Comparison of ENCODE assay signal across 18 cellular contexts in the genomic region with DNA sequence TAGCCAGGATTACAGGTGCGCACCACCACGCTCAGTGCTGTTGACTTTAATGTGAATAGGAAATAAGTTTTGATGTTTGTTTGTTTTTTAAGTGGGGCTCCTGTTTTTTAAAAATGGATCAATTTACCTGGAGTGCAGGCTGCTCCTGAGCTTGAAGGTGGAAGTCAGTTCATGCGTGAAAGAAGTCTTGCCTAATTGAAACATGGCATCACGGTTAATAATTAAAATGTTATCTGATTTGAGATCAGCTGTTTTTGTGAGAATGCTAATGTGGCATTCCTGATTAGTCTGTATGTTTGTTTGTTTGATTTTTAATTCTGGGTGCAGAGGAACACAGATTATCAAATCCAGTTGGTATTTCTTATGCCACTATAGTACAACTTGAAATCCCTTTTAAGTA. TPM values are rescaled to one million over a fixed set of nuclear protein-coding genes. Genes with fewer than 3 reads are reported as not detected.
DNase-seq lines count a peak whose midpoint lies in the region; ATAC-seq and TF ChIP-seq lines count a peak whose summit lies in the region.
"Had no signal": no experiment of that assay in that cellular context is flagged by ENCODE, and none has a peak within 500 bp of the region (broad histone marks: within the 10 kb centered on the region; RNA-seq: fewer than 3 reads in every experiment).

No MANE protein-coding gene starts in this region.

- H3K9me2 ChIP-seq in Loucy (replicated peaks; ENCODE audit: low read depth, low read length), result no peaks in the 10 kb centered on the region

- no peak for DNase-seq in activated naive CD4-positive, alpha-beta T cell treated with anti-CD3 and anti-CD28 coated beads, Interleukin-2, amount 10 ng/mL, durations not matched to agents 7 days and 5 days
- no peak for DNase-seq in activated naive CD4-positive, alpha-beta T cell (lab: John Stamatoyannopoulos, UW)
- DNase-seq in activated naive CD8-positive, alpha-beta T cell treated with anti-CD3 and anti-CD28 coated beads for 36 hours, result no peak
- no peak for DNase-seq in mesothelial cell of epicardium (ENCODE audit: low spot score in 2 of 2, unreplicated experiment in 2 of 2)
- no peak for DNase-seq in gastrocnemius medialis
- DNase-seq: BE2C; DMS 273 treated with DMSO at 0.1 percent for 48 hours; EL; KG1; MG63; NCI-H1092 treated with DMSO at 0.1 percent for 48 hours; NCI-H187; NCI-H69; NK-92 treated with Interleukin-12 subunit alpha and Interleukin-12 subunit beta, amount 100 ng/mL, for 24 hours; PC-9 had no signal

- TF ChIP-seq CTCF in Loucy (conservative IDR thresholded peaks at IDR 0.05; ENCODE audit: low read length) (no peak), neutrophil (IDR thresholded peaks at IDR 0.05) (no peak), mesothelial cell of epicardium (IDR thresholded peaks at IDR 0.05; ENCODE audit: unreplicated experiment) (no peak), gastrocnemius medialis (IDR thresholded peaks at IDR 0.05 in 4 of 5, conservative IDR thresholded peaks at IDR 0.05 in 1 of 5) (no peak)

- no peak for TF ChIP-seq POLR2A in gastrocnemius medialis (IDR thresholded peaks at IDR 0.05)

- H3K27me3 Mint-ChIP-seq in activated naive CD4-positive, alpha-beta T cell treated with anti-CD3 and anti-CD28 coated beads, Interleukin-2, amount 10 ng/mL, durations not matched to agents 7 days and 5 days, result no peaks in the 10 kb centered on the region
- H3K27me3 Mint-ChIP-seq in activated naive CD8-positive, alpha-beta T cell treated with anti-CD3 and anti-CD28 coated beads for 36 hours, result no peaks in the 10 kb centered on the region
- no peaks in the 10 kb centered on the region for H3K27me3 Mint-ChIP-seq in mesothelial cell of epicardium (ENCODE audit: low read depth)

- no peaks in the 10 kb centered on the region for H3F3A ChIP-seq in Loucy (ENCODE audit: low read depth)

- ATAC-seq in activated CD4-positive, CD25-positive, alpha-beta regulatory T cell treated with anti-CD3 and anti-CD28 coated beads, Interleukin-2, amount 50 U/mL, for 24 hours, result no peak
- no peak for ATAC-seq in gastrocnemius medialis

- CTCF ChIA-PET in activated naive CD4-positive, alpha-beta T cell treated with anti-CD3 and anti-CD28 coated beads, Interleukin-2, amount 10 ng/mL, durations not matched to agents 7 days and 5 days (lab: Charles Lee), result no interaction called here

- in situ Hi-C loops in gastrocnemius medialis (cut with MboI; ENCODE audit: low sequenced_read_pairs in 4 of 4), result no loop called here

- H3K4me3 ChIP-seq in Loucy (ENCODE audit: low read length, poor library complexity, severe bottlenecking) (peak overlapping the region; percentile 13), neutrophil (ENCODE audit: low read depth in 1 of 2, low read length in 1 of 2) (no peak overlapping the region), gastrocnemius medialis (no peak overlapping the region)
- H3K4me3 ChIP-seq: MG63, PC-9 had no signal

- no peak overlapping the region for H3K9ac ChIP-seq in Loucy (ENCODE audit: low read depth, low read length, poor library complexity, severe bottlenecking)

- peaks cover 93% of the 10 kb centered on the region for H3K4me1 Mint-ChIP-seq in activated naive CD4-positive, alpha-beta T cell treated with anti-CD3 and anti-CD28 coated beads, Interleukin-2, amount 10 ng/mL, durations not matched to agents 7 days and 5 days
- peaks cover 88% of the 10 kb centered on the region for H3K4me1 Mint-ChIP-seq in activated naive CD8-positive, alpha-beta T cell treated with anti-CD3 and anti-CD28 coated beads for 36 hours
- H3K4me1 Mint-ChIP-seq in mesothelial cell of epicardium, result peaks cover 29% of the 10 kb centered on the region

- peak overlapping the region; percentile 39 for H3K27ac Mint-ChIP-seq in activated naive CD4-positive, alpha-beta T cell treated with anti-CD3 and anti-CD28 coated beads, Interleukin-2, amount 10 ng/mL, durations not matched to agents 7 days and 5 days
- peak overlapping the region; percentile 74 for H3K27ac Mint-ChIP-seq in activated naive CD8-positive, alpha-beta T cell treated with anti-CD3 and anti-CD28 coated beads for 36 hours
- H3K27ac Mint-ChIP-seq in mesothelial cell of epicardium, result no peak overlapping the region

- peak overlapping the region; percentile 31 for H3K4me2 ChIP-seq in Loucy (ENCODE audit: low read depth, low read length, poor library complexity, severe bottlenecking)
- H3K4me2 ChIP-seq: PC-9 had no signal

- peaks cover 85% of the 10 kb centered on the region for H3K36me3 Mint-ChIP-seq in activated naive CD4-positive, alpha-beta T cell treated with anti-CD3 and anti-CD28 coated beads, Interleukin-2, amount 10 ng/mL, durations not matched to agents 7 days and 5 days
- peaks cover 89% of the 10 kb centered on the region for H3K36me3 Mint-ChIP-seq in activated naive CD8-positive, alpha-beta T cell treated with anti-CD3 and anti-CD28 coated beads for 36 hours
- peaks cover 53% of the 10 kb centered on the region for H3K36me3 Mint-ChIP-seq in mesothelial cell of epicardium

- H3K9me3 ChIP-seq in Loucy (ENCODE audit: insufficient read depth, low read depth, low read length), result no peaks in the 10 kb centered on the region
- H3K9me3 ChIP-seq in neutrophil, result no peaks in the 10 kb centered on the region
- no peaks in the 10 kb centered on the region for H3K9me3 ChIP-seq in gastrocnemius medialis
- H3K9me3 ChIP-seq: BE2C, MG63 had no signal

- peaks cover 77% of the 10 kb centered on the region for H4K20me1 ChIP-seq in Loucy (ENCODE audit: insufficient read depth, low read length, poor library complexity, severe bottlenecking)

- H3K9me3 Mint-ChIP-seq in activated naive CD4-positive, alpha-beta T cell treated with anti-CD3 and anti-CD28 coated beads, Interleukin-2, amount 10 ng/mL, durations not matched to agents 7 days and 5 days, result no peaks in the 10 kb centered on the region
- H3K9me3 Mint-ChIP-seq in activated naive CD8-positive, alpha-beta T cell treated with anti-CD3 and anti-CD28 coated beads for 36 hours, result no peaks in the 10 kb centered on the region
- H3K9me3 Mint-ChIP-seq in mesothelial cell of epicardium, result no peaks in the 10 kb centered on the region

- H3K27me3 ChIP-seq in Loucy (ENCODE audit: insufficient read depth, low read length, poor library complexity, severe bottlenecking) (no peaks in the 10 kb centered on the region), neutrophil (no peaks in the 10 kb centered on the region), gastrocnemius medialis (no peaks in the 10 kb centered on the region)
- H3K27me3 ChIP-seq: BE2C, MG63 had no signal

- peaks cover 8% of the 10 kb centered on the region; the same call in 1 of the 2 replicates for H3K36me3 ChIP-seq in Loucy (ENCODE audit: insufficient read depth, low read length)
- H3K36me3 ChIP-seq in neutrophil, result peaks cover 6% of the 10 kb centered on the region
- H3K36me3 ChIP-seq in gastrocnemius medialis, result no peaks in the 10 kb centered on the region

- intact Hi-C loops in gastrocnemius medialis (cut with DNase I; ENCODE audit: low total_unique reads), result no loop called here

- H3K4me1 ChIP-seq in Loucy (ENCODE audit: insufficient read depth, low read length, poor library complexity, severe bottlenecking), result peaks cover 18% of the 10 kb centered on the region
- peaks cover 48 to 61% of the 10 kb centered on the region in 2 experiments for H3K4me1 ChIP-seq in neutrophil (ENCODE audit: control insufficient read depth in 1 of 2, insufficient read depth in 1 of 2, low read depth in 1 of 2, low read length in 1 of 2)
- H3K4me1 ChIP-seq in gastrocnemius medialis, result peaks cover 1 to 4% of the 10 kb centered on the region in 2 donors
- H3K4me1 ChIP-seq: BE2C had no signal

- H3K27ac ChIP-seq in neutrophil (peak overlapping the region; percentile 61), gastrocnemius medialis (no peak overlapping the region)
- H3K27ac ChIP-seq: PC-9 had no signal

- peaks cover 99% of the 10 kb centered on the region for H3K79me2 ChIP-seq in Loucy (ENCODE audit: insufficient read depth, low read length)

- H2AFZ ChIP-seq in Loucy (ENCODE audit: low read length), result no peak overlapping the region
- H2AFZ ChIP-seq: PC-9 had no signal

- H3K4me3 Mint-ChIP-seq in activated naive CD4-positive, alpha-beta T cell treated with anti-CD3 and anti-CD28 coated beads, Interleukin-2, amount 10 ng/mL, durations not matched to agents 7 days and 5 days, result no peak overlapping the region
- peak overlapping the region; percentile 38 for H3K4me3 Mint-ChIP-seq in activated naive CD8-positive, alpha-beta T cell treated with anti-CD3 and anti-CD28 coated beads for 36 hours
- no peak overlapping the region for H3K4me3 Mint-ChIP-seq in mesothelial cell of epicardium

RNA-seq across cellular contexts. Expression of a gene that starts 6.5 kb away (rescaled TPM):
- total RNA-seq in activated naive CD8-positive, alpha-beta T cell treated with anti-CD3 and anti-CD28 coated beads for 36 hours, result 100 to 1,000 TPM; 506 to 523 TPM
- total RNA-seq in mesothelial cell of epicardium, result 82.1 to 94.3 TPM (median 87.4 TPM) in 3 replicates
- total RNA-seq in gastrocnemius medialis, result 10 to 100 TPM in 3 of 4 donors, 1 to 10 TPM in 1; 5.8 to 16.7 (median 13.1) TPM

RNA-seq across cellular contexts. Expression of a gene that starts 40.8 kb away (rescaled TPM):
- not detected for total RNA-seq in activated naive CD8-positive, alpha-beta T cell treated with anti-CD3 and anti-CD28 coated beads for 36 hours
- total RNA-seq in mesothelial cell of epicardium (0.34 to 0.54 TPM (median 0.40 TPM) in 3 replicates), gastrocnemius medialis (not detected)
- total RNA-seq: PC-9 had no signal
